26 cellular contexts compared by ENCODE assay signal in genomic region chr5:127664082-127664481, GRCh38. TPM values are rescaled to one million over a fixed set of nuclear protein-coding genes. Genes with fewer than 3 reads are reported as not detected.
"Had no signal": no experiment of that assay in that cellular context is flagged by ENCODE, and none has a peak within 500 bp of the region (broad histone marks: within the 10 kb centered on the region; RNA-seq: fewer than 3 reads in every experiment).

No MANE protein-coding gene starts in this region.

- ATAC-seq: activated naive CD4-positive, alpha-beta T cell treated with anti-CD3 and anti-CD28 coated beads, Interleukin-2, amount 50 U/mL, for 72 hours; activated naive CD8-positive, alpha-beta T cell treated with anti-CD3 and anti-CD28 coated beads, Interleukin-2, amount 50 U/mL, for 24 hours; activated T-cell treated with anti-CD3 and anti-CD28 coated beads, Interleukin-2, amount 50 U/mL, for 4 hours; K562; T-helper 17 cell had no signal

- H3K4me1 ChIP-seq: Peyer's patch had no signal

- H3K36me3 ChIP-seq: cardiac muscle cell, Peyer's patch had no signal

- DNase-seq: activated CD4-positive, alpha-beta memory T cell treated with anti-CD3 and anti-CD28 coated beads for 36 hours; activated CD4-positive, alpha-beta T cell treated with anti-CD3 and anti-CD28 coated beads, Interleukin-2, amount 10 ng/mL, durations not matched to agents 7 days and 5 days; activated CD4-positive, CD25-positive, alpha-beta regulatory T cell; activated CD8-positive, alpha-beta memory T cell treated with anti-CD3 and anti-CD28 coated beads for 24 hours; activated effector memory CD4-positive, alpha-beta T cell treated with anti-CD3 and anti-CD28 coated beads, Interleukin-2, amount 50 U/mL, for 16 hours; activated naive CD4-positive, alpha-beta T cell treated with Interleukin-2 at 50 U/mL for 16 hours; activated naive CD8-positive, alpha-beta T cell treated with anti-CD3 and anti-CD28 coated beads, Interleukin-2, amount 50 U/mL, for 24 hours; activated T-cell treated with anti-CD3 and anti-CD28 coated beads, Interleukin-2, amount 50 U/mL, for 4 hours; amniotic stem cell; Karpas-422; MM.1S; NCI-H1105; NCI-H1436; NCI-H1694 treated with DMSO at 0.1 percent for 48 hours; NCI-H2029 treated with DMSO at 0.1 percent for 48 hours; NCI-H446; NCI-H524; Peyer's patch; SIG-M5; T-helper 17 cell; T-helper 9 cell had no signal

- H3K27me3 ChIP-seq: cardiac muscle cell, Peyer's patch had no signal

- H3K9me3 ChIP-seq: Peyer's patch had no signal

- FAIRE-seq: astrocyte, K562, TTC549 had no signal

- H3K4me3 ChIP-seq: cardiac muscle cell, K562, Peyer's patch had no signal

- H3K27ac ChIP-seq: cardiac muscle cell, Peyer's patch had no signal

RNA-seq across cellular contexts. Expression of gene CTXN3, which starts 15.2 kb away (rescaled TPM):
- total RNA-seq: activated CD4-positive, alpha-beta memory T cell treated with anti-CD3 and anti-CD28 coated beads for 36 hours; activated CD4-positive, alpha-beta T cell treated with anti-CD3 and anti-CD28 coated beads, Interleukin-2, amount 10 ng/mL, durations not matched to agents 7 days and 5 days; activated naive CD4-positive, alpha-beta T cell treated with anti-CD3 and anti-CD28 coated beads, Interleukin-2, amount 50 U/mL, for 72 hours; activated T-cell treated with anti-CD3 and anti-CD28 coated beads, Interleukin-2, amount 50 U/mL, for 4 hours; astrocyte; cardiac muscle cell; K562; Peyer's patch; T-helper 17 cell had no signal
- polyA plus RNA-seq: cardiac muscle cell, K562 had no signal

RNA-seq across cellular contexts. Expression of gene CCDC192, which starts 39.1 kb away (rescaled TPM):
- total RNA-seq: activated CD4-positive, alpha-beta memory T cell treated with anti-CD3 and anti-CD28 coated beads for 36 hours; activated CD4-positive, alpha-beta T cell treated with anti-CD3 and anti-CD28 coated beads, Interleukin-2, amount 10 ng/mL, durations not matched to agents 7 days and 5 days; activated naive CD4-positive, alpha-beta T cell treated with anti-CD3 and anti-CD28 coated beads, Interleukin-2, amount 50 U/mL, for 72 hours; activated T-cell treated with anti-CD3 and anti-CD28 coated beads, Interleukin-2, amount 50 U/mL, for 4 hours; astrocyte; cardiac muscle cell; Peyer's patch had no signal
